In the genomic region with DNA sequence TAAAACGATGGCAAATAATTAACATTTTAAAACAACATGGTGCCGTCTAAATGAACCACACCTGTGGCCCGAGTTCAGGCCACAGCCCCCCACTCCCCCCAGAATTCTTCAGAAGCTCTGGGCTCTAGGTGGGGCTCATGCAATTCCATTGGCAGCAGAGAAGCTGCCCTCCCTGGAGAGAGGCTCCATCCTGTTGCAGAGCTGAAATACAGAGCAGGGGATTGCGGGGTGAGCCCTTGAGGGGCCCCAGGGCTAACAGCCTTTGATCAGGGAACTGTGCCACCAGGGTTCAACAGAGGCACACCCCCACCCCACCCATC, we compare ENCODE assay signal across 8 cellular contexts.
DNase-seq lines count a peak whose midpoint lies in the region; ATAC-seq, FAIRE-seq and TF ChIP-seq lines count a peak whose summit lies in the region.

No MANE protein-coding gene starts in this region.

- H4K20me1 ChIP-seq in KMS-11 (ENCODE audit: insufficient read depth) = no peaks in the 10 kb centered on the region

- H2AFZ ChIP-seq in KMS-11 (ENCODE audit: low read depth) = no peak overlapping the region

- H3K9me3 Mint-ChIP-seq in naive thymus-derived CD8-positive, alpha-beta T cell = no peaks in the 10 kb centered on the region

- peak overlapping the region in 9 of 10 donors; percentile 11 to 84 (median 69) for H3K27ac Mint-ChIP-seq in naive thymus-derived CD8-positive, alpha-beta T cell

- peak overlapping the region; percentile 96 for H3K4me2 ChIP-seq in A549
- peak overlapping the region; percentile 25; the same call in 1 of the 2 replicates for H3K4me2 ChIP-seq in KMS-11

- no peak; the same call in 1 of the 2 replicates for TF ChIP-seq POLR2A in A549 (IDR thresholded peaks at IDR 0.05; ENCODE audit: low read length)
- TF ChIP-seq POLR2A in breast epithelium (IDR thresholded peaks at IDR 0.05) = no peak

- no peaks in the 10 kb centered on the region for H3K27me3 ChIP-seq in KMS-11 (ENCODE audit: insufficient read depth, low read depth)
- no peaks in the 10 kb centered on the region for H3K27me3 ChIP-seq in breast epithelium

- H3K27ac ChIP-seq in A549 (peak overlapping the region; percentile 98 to 99), KMS-11 (no peak overlapping the region), breast epithelium (peak overlapping the region; percentile 92 to 93)

- no peak for TF ChIP-seq RAD21 in A549 (conservative IDR thresholded peaks at IDR 0.05 in 1 of 2, IDR thresholded peaks at IDR 0.05 in 1 of 2)

- H3K27me3 Mint-ChIP-seq in naive thymus-derived CD8-positive, alpha-beta T cell = no peaks in the 10 kb centered on the region

- CTCF ChIA-PET in A549 (lab: Yijun Ruan, JAX) = interaction anchor here (0.5 to 7.0 kb wide), 13 partner anchors 10 to 611 kb away, joined by 3 to 57 read pairs (median 5); no protein-coding TSS in a partner anchor

- DNase-seq in A549 (ENCODE audit: low read depth in 1 of 2, low spot score in 1 of 2) (no peak), breast epithelium (ENCODE audit: low spot score in 2 of 2) (no peak), DMS 273 (lab: John Stamatoyannopoulos, UW; ENCODE audit: unreplicated experiment) (no peak), A172 (ENCODE audit: low spot score) (no peak)
- DNase-seq in naive thymus-derived CD8-positive, alpha-beta T cell = no peak

- no peaks in the 10 kb centered on the region for H3K79me2 ChIP-seq in KMS-11 (ENCODE audit: insufficient read depth, low read depth)

- H3K9me3 ChIP-seq in A549 (no peaks in the 10 kb centered on the region), breast epithelium (no peaks in the 10 kb centered on the region)

- peak overlapping the region; percentile 1; the same call in 1 of the 3 replicates for H3K4me3 ChIP-seq in A549
- no peak overlapping the region for H3K4me3 ChIP-seq in KMS-11 (IDR thresholded peaks at IDR 0.05; ENCODE audit: insufficient read depth, low read depth, low read length)
- H3K4me3 ChIP-seq in breast epithelium = no peak overlapping the region

- peak overlapping the region; percentile 68 to 87 (median 72) for H3K4me3 Mint-ChIP-seq in naive thymus-derived CD8-positive, alpha-beta T cell

- POLR2A ChIA-PET in A549 (lab: Yijun Ruan, JAX) = interaction anchor here (1.1 to 1.8 kb wide), 3 partner anchors 14 to 30 kb away, joined by 3 to 9 read pairs (median 4); no protein-coding TSS in a partner anchor
- POLR2A ChIA-PET in naive thymus-derived CD8-positive, alpha-beta T cell (lab: Charles Lee) = interaction anchor here (0.6 to 1.9 kb wide), 3 partner anchors 12 to 132 kb away, joined by 3 to 12 read pairs (median 3); no protein-coding TSS in a partner anchor

- H3K36me3 Mint-ChIP-seq in naive thymus-derived CD8-positive, alpha-beta T cell = no peaks in the 10 kb centered on the region

- FAIRE-seq in A549 (lab: Jason Lieb, UNC) = no peak

- no peak overlapping the region for H3K9ac ChIP-seq in KMS-11

- ATAC-seq in A549 (peak in 1 of 2 experiments; percentile 3; a peak in 2 of 6 replicates), GM21619 (IDR thresholded peaks at IDR 0.05; ENCODE audit: unreplicated experiment) (no peak), GM19463 (IDR thresholded peaks at IDR 0.05; ENCODE audit: unreplicated experiment) (no peak)
- no peak for ATAC-seq in naive thymus-derived CD8-positive, alpha-beta T cell

- no peaks in the 10 kb centered on the region for H3K36me3 ChIP-seq in KMS-11 (ENCODE audit: insufficient read depth)
- no peaks in the 10 kb centered on the region for H3K36me3 ChIP-seq in breast epithelium

- peaks cover 26 to 68% (median 54%) of the 10 kb centered on the region in 4 donors for H3K4me1 Mint-ChIP-seq in naive thymus-derived CD8-positive, alpha-beta T cell

- intact Hi-C loops in breast epithelium (cut with DNase I; ENCODE audit: low total_unique reads) = no loop called here

- TF ChIP-seq EP300 in A549 (IDR thresholded peaks at IDR 0.05) = no peak

- TF ChIP-seq CTCF in A549 (IDR thresholded peaks at IDR 0.05) (no peak), KMS-11 (conservative IDR thresholded peaks at IDR 0.05; ENCODE audit: low read depth, low read length) (no peak), breast epithelium (IDR thresholded peaks at IDR 0.05) (no peak)

- 9% methylated on average over 4 of the region's 4 CpGs for WGBS in A549 (ENCODE audit: missing lambda C conversion rate)

- H3K4me1 ChIP-seq in A549 (peaks cover 55% of the 10 kb centered on the region), KMS-11 (ENCODE audit: low read depth, poor library complexity, severe bottlenecking) (peaks cover 14% of the 10 kb centered on the region), breast epithelium (peaks cover 15 to 19% of the 10 kb centered on the region in 2 donors)

TF ChIP-seq in A549, 52 proteins besides CTCF, POLR2A, EP300 and RAD21:
- TF ChIP-seq ZSCAN20 (CRISPR knock-in tag; IDR thresholded peaks at IDR 0.05) = no peak
- no peak for TF ChIP-seq MAFK (IDR thresholded peaks at IDR 0.05; ENCODE audit: partially characterized antibody)
- TF ChIP-seq JUNB (IDR thresholded peaks at IDR 0.05) = no peak
- TF ChIP-seq, protein P1, sequence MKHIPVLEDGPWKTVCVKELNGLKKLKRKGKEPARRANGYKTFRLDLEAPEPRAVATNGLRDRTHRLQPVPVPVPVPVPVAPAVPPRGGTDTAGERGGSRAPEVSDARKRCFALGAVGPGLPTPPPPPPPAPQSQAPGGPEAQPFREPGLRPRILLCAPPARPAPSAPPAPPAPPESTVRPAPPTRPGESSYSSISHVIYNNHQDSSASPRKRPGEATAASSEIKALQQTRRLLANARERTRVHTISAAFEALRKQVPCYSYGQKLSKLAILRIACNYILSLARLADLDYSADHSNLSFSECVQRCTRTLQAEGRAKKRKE (CRISPR knock-in tag; IDR thresholded peaks at IDR 0.05; ENCODE audit: low read depth) = no peak; the same call in 1 of the 2 replicates
- no peak for TF ChIP-seq NFE2L2 (conservative IDR thresholded peaks at IDR 0.05; ENCODE audit: low read length)
- TF ChIP-seq, protein P2, sequence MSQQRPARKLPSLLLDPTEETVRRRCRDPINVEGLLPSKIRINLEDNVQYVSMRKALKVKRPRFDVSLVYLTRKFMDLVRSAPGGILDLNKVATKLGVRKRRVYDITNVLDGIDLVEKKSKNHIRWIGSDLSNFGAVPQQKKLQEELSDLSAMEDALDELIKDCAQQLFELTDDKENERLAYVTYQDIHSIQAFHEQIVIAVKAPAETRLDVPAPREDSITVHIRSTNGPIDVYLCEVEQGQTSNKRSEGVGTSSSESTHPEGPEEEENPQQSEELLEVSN (IDR thresholded peaks at IDR 0.05; ENCODE audit: borderline replicate concordance, low read depth) = no peak
- TF ChIP-seq BHLHE40 (IDR thresholded peaks at IDR 0.05; ENCODE audit: low read depth, low read length) = no peak
